Comparison of ENCODE assay signal across 25 cellular contexts in the genomic region with DNA sequence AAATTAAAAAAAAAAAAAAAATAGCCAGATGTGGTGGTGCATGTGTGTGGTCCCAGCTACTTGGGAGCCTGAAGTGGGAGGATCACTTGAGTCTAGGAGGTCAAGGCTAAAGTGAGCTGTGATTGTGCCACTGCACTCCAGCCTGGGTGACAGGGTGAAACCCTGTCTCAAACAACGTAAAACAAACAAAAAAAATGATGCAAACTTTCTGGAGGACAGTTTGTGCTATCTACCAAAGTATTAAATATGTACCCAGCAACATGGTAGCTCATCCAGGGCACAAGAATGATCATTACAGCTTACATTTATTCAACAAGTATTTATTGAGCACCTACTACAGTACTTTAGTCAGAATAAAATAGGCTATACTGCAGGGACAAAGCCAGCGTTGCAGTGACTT. TPM values are rescaled to one million over a fixed set of nuclear protein-coding genes. Genes with fewer than 3 reads are reported as not detected.
DNase-seq lines count a peak whose midpoint lies in the region; ATAC-seq, FAIRE-seq and TF ChIP-seq lines count a peak whose summit lies in the region.
"Had no signal": no experiment of that assay in that cellular context is flagged by ENCODE, and none has a peak within 500 bp of the region (broad histone marks: within the 10 kb centered on the region; RNA-seq: fewer than 3 reads in every experiment).

No MANE protein-coding gene starts in this region.

- H3K4me1 Mint-ChIP-seq in Calu3 (ENCODE audit: low read depth, unreplicated experiment) = peaks cover 39% of the 10 kb centered on the region

- H3K36me3 ChIP-seq in liver (ENCODE audit: control insufficient read depth in 4 of 4, insufficient read depth in 3 of 4, low read depth in 1 of 4, low read length in 3 of 4) = no peaks in the 10 kb centered on the region
- H3K36me3 ChIP-seq in heart right ventricle = no peaks in the 10 kb centered on the region
- H3K36me3 ChIP-seq: BE2C, BLaER1 had no signal

- H3K27me3 ChIP-seq in liver (ENCODE audit: control insufficient read depth in 4 of 4, insufficient read depth in 4 of 4, low read length in 3 of 4) (no peaks in the 10 kb centered on the region), heart right ventricle (no peaks in the 10 kb centered on the region)
- H3K27me3 ChIP-seq: BE2C, BLaER1 had no signal

- no peak for DNase-seq in Calu3
- no peak for DNase-seq in HTR-8/SVneo (ENCODE audit: insufficient read length, low spot score)
- peak; percentile 66 for DNase-seq in left lobe of liver (ENCODE audit: low spot score)
- DNase-seq in HPDE6-E6E7 (ENCODE audit: extremely low spot score) = no peak
- no peak for DNase-seq in heart right ventricle
- DNase-seq in left ventricle myocardium superior = no peak
- DNase-seq in anterior cingulate cortex (lab: John Stamatoyannopoulos, UW) = no peak
- DNase-seq: ACHN; BE2C; C1 segment of cervical spinal cord; CD4-positive, alpha-beta memory T cell; CD8-positive, alpha-beta memory T cell; COR-L47; DMS79 treated with DMSO at 0.1 percent for 48 hours; GF-D8 had no signal

- TF ChIP-seq CTCF in Calu3 (IDR thresholded peaks at IDR 0.05; ENCODE audit: unreplicated experiment) (no peak), liver (IDR thresholded peaks at IDR 0.05; ENCODE audit: low read depth, low read length, missing input control) (no peak), heart right ventricle (IDR thresholded peaks at IDR 0.05) (no peak)

- no peaks in the 10 kb centered on the region for H3K9me3 Mint-ChIP-seq in Calu3 (ENCODE audit: low read depth, unreplicated experiment)
- H3K9me3 Mint-ChIP-seq: CD14-positive monocyte; CD4-positive, alpha-beta memory T cell; CD4-positive, CD25-positive, alpha-beta regulatory T cell; CD8-positive, alpha-beta memory T cell had no signal

- CTCF ChIA-PET in Calu3 (lab: Charles Lee) = interaction anchor here (0.5 to 1.1 kb wide), 2 partner anchors 232 to 331 kb away, joined by 3 to 4 read pairs; no protein-coding TSS in a partner anchor

- intact Hi-C loops in Calu3 (cut with micrococcal nuclease; ENCODE audit: unreplicated experiment) = loop anchor here (2.0 to 10.0 kb wide), 3 partner anchors 73 to 295 kb away; no protein-coding TSS in a partner anchor
- intact Hi-C loops in heart right ventricle (cut with DNase I) = loop anchor here in 6 of 10 donors (5.0 to 10.0 kb wide), 6 partner anchors 108 to 355 kb away; partner anchors contain the start of gene UBE2V1 (in 1 of the 6)
- intact Hi-C loops in left ventricle myocardium superior (cut with micrococcal nuclease) = no loop called here

- no peak overlapping the region for H3K9ac ChIP-seq in liver (ENCODE audit: low read depth in 1 of 2, low read length in 2 of 2)
- H3K9ac ChIP-seq: BLaER1 had no signal

- 62% methylated on average over 2 of the region's 2 CpGs for WGBS in liver
- WGBS in heart right ventricle, 2 donors = 90 to 97% methylated on average over 2 of the region's 2 CpGs

- H3K4me3 Mint-ChIP-seq in Calu3 (ENCODE audit: low read depth, unreplicated experiment) = no peak overlapping the region
- H3K4me3 Mint-ChIP-seq: CD14-positive monocyte; CD4-positive, alpha-beta memory T cell; CD4-positive, CD25-positive, alpha-beta regulatory T cell; CD8-positive, alpha-beta memory T cell had no signal

- TF ChIP-seq RAD21 in liver (IDR thresholded peaks at IDR 0.05) = peak in 1 of 2 donors; percentile 21

- H3K27me3 Mint-ChIP-seq in Calu3 (ENCODE audit: unreplicated experiment) = no peaks in the 10 kb centered on the region
- H3K27me3 Mint-ChIP-seq: CD4-positive, alpha-beta memory T cell; CD4-positive, CD25-positive, alpha-beta regulatory T cell had no signal

- H3K4me1 ChIP-seq in liver (ENCODE audit: control insufficient read depth in 4 of 4, insufficient read depth in 4 of 4, low read length in 3 of 4) (peaks cover 12 to 20% (median 15%) of the 10 kb centered on the region in 4 donors), heart right ventricle (peaks cover 0 to 58% (median 9%) of the 10 kb centered on the region in 9 donors)

- no peak overlapping the region for H3K27ac Mint-ChIP-seq in Calu3 (ENCODE audit: unreplicated experiment)
- H3K27ac Mint-ChIP-seq: CD4-positive, CD25-positive, alpha-beta regulatory T cell had no signal

- H3K4me3 ChIP-seq in liver (ENCODE audit: low read depth in 1 of 3, low read length in 3 of 3) = no peak overlapping the region
- no peak overlapping the region for H3K4me3 ChIP-seq in heart right ventricle
- H3K4me3 ChIP-seq: BLaER1 had no signal

- H3K27ac ChIP-seq in liver (ENCODE audit: low read depth in 1 of 2, low read length in 2 of 2) (peak overlapping the region; percentile 63 to 69), heart right ventricle (no peak overlapping the region)
- H3K27ac ChIP-seq: 22Rv1, BLaER1 had no signal

- TSS peak; percentile 94 for BruUV-seq in Calu3 (replicated peaks; lab: Mats Ljungman, UMichigan)

- ATAC-seq in left lobe of liver (peak; percentile 60), heart right ventricle (no peak), left ventricle myocardium superior (no peak)

- peak; percentile 42 for FAIRE-seq in HTR-8/SVneo (lab: Jason Lieb, UNC)
- FAIRE-seq: A204.1, D721Med, G401.6, GM12891, GM19239 had no signal

- H3K9me3 ChIP-seq in liver (ENCODE audit: control insufficient read depth in 4 of 4, low read length in 3 of 4) = no peaks in the 10 kb centered on the region
- H3K9me3 ChIP-seq in heart right ventricle = no peaks in the 10 kb centered on the region
- H3K9me3 ChIP-seq: BE2C, BLaER1 had no signal

- peaks cover 9% of the 10 kb centered on the region for H3K36me3 Mint-ChIP-seq in Calu3 (ENCODE audit: insufficient read depth, unreplicated experiment)
- H3K36me3 Mint-ChIP-seq: CD14-positive monocyte; CD4-positive, alpha-beta memory T cell; CD4-positive, CD25-positive, alpha-beta regulatory T cell; CD8-positive, alpha-beta memory T cell had no signal

TF ChIP-seq in liver, 16 proteins besides CTCF, POLR2A, EP300 and RAD21 (continues in another document):
- no peak for TF ChIP-seq FOXA2 (IDR thresholded peaks at IDR 0.05)
- peak; percentile 10 for TF ChIP-seq HNF4G (IDR thresholded peaks at IDR 0.05)
- peak; percentile 37 for TF ChIP-seq YY1 (IDR thresholded peaks at IDR 0.05)
- peak; percentile 77 to 82 for TF ChIP-seq HNF4A (conservative IDR thresholded peaks at IDR 0.05)
- TF ChIP-seq EGR1 (IDR thresholded peaks at IDR 0.05; ENCODE audit: low read depth in 2 of 2) = peak in 1 of 2 donors; percentile 44
- peak; percentile 85 to 88 for TF ChIP-seq RXRA (IDR thresholded peaks at IDR 0.05)
- no peak for TF ChIP-seq NR2F2 (IDR thresholded peaks at IDR 0.05)
- TF ChIP-seq SP1 (IDR thresholded peaks at IDR 0.05) = peak; percentile 76
- TF ChIP-seq, protein P1, sequence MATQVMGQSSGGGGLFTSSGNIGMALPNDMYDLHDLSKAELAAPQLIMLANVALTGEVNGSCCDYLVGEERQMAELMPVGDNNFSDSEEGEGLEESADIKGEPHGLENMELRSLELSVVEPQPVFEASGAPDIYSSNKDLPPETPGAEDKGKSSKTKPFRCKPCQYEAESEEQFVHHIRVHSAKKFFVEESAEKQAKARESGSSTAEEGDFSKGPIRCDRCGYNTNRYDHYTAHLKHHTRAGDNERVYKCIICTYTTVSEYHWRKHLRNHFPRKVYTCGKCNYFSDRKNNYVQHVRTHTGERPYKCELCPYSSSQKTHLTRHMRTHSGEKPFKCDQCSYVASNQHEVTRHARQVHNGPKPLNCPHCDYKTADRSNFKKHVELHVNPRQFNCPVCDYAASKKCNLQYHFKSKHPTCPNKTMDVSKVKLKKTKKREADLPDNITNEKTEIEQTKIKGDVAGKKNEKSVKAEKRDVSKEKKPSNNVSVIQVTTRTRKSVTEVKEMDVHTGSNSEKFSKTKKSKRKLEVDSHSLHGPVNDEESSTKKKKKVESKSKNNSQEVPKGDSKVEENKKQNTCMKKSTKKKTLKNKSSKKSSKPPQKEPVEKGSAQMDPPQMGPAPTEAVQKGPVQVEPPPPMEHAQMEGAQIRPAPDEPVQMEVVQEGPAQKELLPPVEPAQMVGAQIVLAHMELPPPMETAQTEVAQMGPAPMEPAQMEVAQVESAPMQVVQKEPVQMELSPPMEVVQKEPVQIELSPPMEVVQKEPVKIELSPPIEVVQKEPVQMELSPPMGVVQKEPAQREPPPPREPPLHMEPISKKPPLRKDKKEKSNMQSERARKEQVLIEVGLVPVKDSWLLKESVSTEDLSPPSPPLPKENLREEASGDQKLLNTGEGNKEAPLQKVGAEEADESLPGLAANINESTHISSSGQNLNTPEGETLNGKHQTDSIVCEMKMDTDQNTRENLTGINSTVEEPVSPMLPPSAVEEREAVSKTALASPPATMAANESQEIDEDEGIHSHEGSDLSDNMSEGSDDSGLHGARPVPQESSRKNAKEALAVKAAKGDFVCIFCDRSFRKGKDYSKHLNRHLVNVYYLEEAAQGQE (IDR thresholded peaks at IDR 0.05) = peak; percentile 60
- TF ChIP-seq, protein P2, sequence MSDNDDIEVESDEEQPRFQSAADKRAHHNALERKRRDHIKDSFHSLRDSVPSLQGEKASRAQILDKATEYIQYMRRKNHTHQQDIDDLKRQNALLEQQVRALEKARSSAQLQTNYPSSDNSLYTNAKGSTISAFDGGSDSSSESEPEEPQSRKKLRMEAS (IDR thresholded peaks at IDR 0.05) = peak; percentile 36
- peak in 1 of 2 donors; percentile 61 for TF ChIP-seq JUND (IDR thresholded peaks at IDR 0.05)
- TF ChIP-seq ATF3 (IDR thresholded peaks at IDR 0.05) = peak; percentile 79
- TF ChIP-seq TAF1 (conservative IDR thresholded peaks at IDR 0.05) = no peak

RNA-seq across cellular contexts. Expression of gene PTPN1, which starts 40.4 kb away (rescaled TPM):
- total RNA-seq in Calu3 (2022) = 58.5 and 67.5 TPM in 2 replicates
- 8.9 TPM for total RNA-seq in left lobe of liver
- 1 to 10 TPM; 9.5 to 9.9 TPM for total RNA-seq in liver
- polyA plus RNA-seq in liver = 10 to 100 TPM in 1 of 2 donors, 1 to 10 TPM in 1; 5.8 to 10.6 TPM
- 10 to 100 TPM; 25.2 to 40.1 (median 29.4) TPM for total RNA-seq in heart right ventricle
- 10 to 100 TPM; 15.5 to 45.3 TPM for polyA plus RNA-seq in heart right ventricle
- 24.1 TPM for total RNA-seq in left ventricle myocardium superior

Comparison
In these comparisons a context has a peak if more than half of its experiments do, and no peak if none do; other contexts are left out.
1. H3K27ac ChIP-seq: peak in liver (2 of 2); none in heart right ventricle (0 of 10).